In genomic region chr1:201169971-201170532, GRCh38 we compare ENCODE assay signal across 8 cellular contexts. TPM values are rescaled to one million over a fixed set of nuclear protein-coding genes. Genes with fewer than 3 reads are reported as not detected.
A peak's percentile ranks its signal among the peaks of the same experiment; 100 is the strongest.
DNase-seq lines count a peak whose midpoint lies in the region; ATAC-seq and TF ChIP-seq lines count a peak whose summit lies in the region.

No MANE protein-coding gene starts in this region.

- H3K27ac Mint-ChIP-seq in effector memory CD8-positive, alpha-beta T cell = peak overlapping the region; percentile 84 to 93
- no peak overlapping the region for H3K27ac Mint-ChIP-seq in neural progenitor cell

- H3K27me3 Mint-ChIP-seq in effector memory CD8-positive, alpha-beta T cell = no peaks in the 10 kb centered on the region
- H3K27me3 Mint-ChIP-seq in neural progenitor cell (ENCODE audit: insufficient read depth, low read depth) = peaks cover 9% of the 10 kb centered on the region

- no peaks in the 10 kb centered on the region for H3K9me2 ChIP-seq in OCI-LY1 (ENCODE audit: low read depth, low read length)

- H3K36me3 ChIP-seq in BE2C (no peaks in the 10 kb centered on the region), OCI-LY1 (ENCODE audit: insufficient read depth, low read length) (no peaks in the 10 kb centered on the region), neural progenitor cell (no peaks in the 10 kb centered on the region)

- H3K27me3 ChIP-seq in BE2C (no peaks in the 10 kb centered on the region), OCI-LY1 (ENCODE audit: insufficient read depth, low read length) (peaks cover 9% of the 10 kb centered on the region), neural progenitor cell (peaks cover 27% of the 10 kb centered on the region)

- H3K4me2 ChIP-seq in OCI-LY1 (ENCODE audit: low read length) = peak overlapping the region; percentile 94
- peak overlapping the region; percentile 91 for H3K4me2 ChIP-seq in neural progenitor cell

- H3K4me3 ChIP-seq in BE2C (ENCODE audit: low read depth, low read length) (peak overlapping the region; percentile 82), OCI-LY1 (ENCODE audit: low read depth, low read length, poor library complexity, severe bottlenecking) (peak overlapping the region; percentile 61), neural progenitor cell (no peak overlapping the region)

- H3K9ac ChIP-seq in OCI-LY1 (ENCODE audit: low read length) (no peak overlapping the region), neural progenitor cell (no peak overlapping the region)

- H2AFZ ChIP-seq in OCI-LY1 (ENCODE audit: low read length) (no peak overlapping the region), neural progenitor cell (replicated peaks) (no peak overlapping the region)

- H3K4me3 Mint-ChIP-seq in effector memory CD8-positive, alpha-beta T cell = peak overlapping the region; percentile 87 to 89
- H3K4me3 Mint-ChIP-seq in neural progenitor cell = peak overlapping the region; percentile 78

- no peaks in the 10 kb centered on the region for H3K9me3 Mint-ChIP-seq in effector memory CD8-positive, alpha-beta T cell
- no peaks in the 10 kb centered on the region for H3K9me3 Mint-ChIP-seq in neural progenitor cell

- peaks cover 10 to 12% of the 10 kb centered on the region in 2 donors for H3K4me1 Mint-ChIP-seq in effector memory CD8-positive, alpha-beta T cell (ENCODE audit: low read depth in 2 of 2)
- H3K4me1 Mint-ChIP-seq in neural progenitor cell = peaks cover 17% of the 10 kb centered on the region

- TF ChIP-seq CTCF in BE2C (IDR thresholded peaks at IDR 0.05; ENCODE audit: low read depth, low read length) (no peak), OCI-LY1 (IDR thresholded peaks at IDR 0.05; ENCODE audit: low read length) (no peak), neural progenitor cell (IDR thresholded peaks at IDR 0.05) (no peak)

- no peaks in the 10 kb centered on the region for H3K9me3 ChIP-seq in BE2C
- no peaks in the 10 kb centered on the region for H3K9me3 ChIP-seq in OCI-LY1 (ENCODE audit: low read length)
- no peaks in the 10 kb centered on the region for H3K9me3 ChIP-seq in neural progenitor cell (ENCODE audit: low read depth)

- H3K4me1 ChIP-seq in BE2C = 0 out of 2 replicates have a peak, but pooled peaks cover 2% of the 10 kb centered on the region
- H3K4me1 ChIP-seq in OCI-LY1 (ENCODE audit: insufficient read depth, low read length, severe bottlenecking) = peaks cover 17% of the 10 kb centered on the region
- H3K4me1 ChIP-seq in neural progenitor cell = no peaks in the 10 kb centered on the region

- H3F3A ChIP-seq in OCI-LY1 (ENCODE audit: insufficient read depth, low read length) = no peaks in the 10 kb centered on the region
- peaks cover 18% of the 10 kb centered on the region for H3F3A ChIP-seq in neural progenitor cell (ENCODE audit: low read depth)

- peaks cover 5% of the 10 kb centered on the region for H3K36me3 Mint-ChIP-seq in effector memory CD8-positive, alpha-beta T cell (ENCODE audit: insufficient read depth)
- no peaks in the 10 kb centered on the region for H3K36me3 Mint-ChIP-seq in neural progenitor cell

- H3K79me2 ChIP-seq in OCI-LY1 (ENCODE audit: insufficient read depth, low read length) (no peaks in the 10 kb centered on the region), neural progenitor cell (ENCODE audit: low read depth) (no peaks in the 10 kb centered on the region)

- no peak for ATAC-seq in effector memory CD8-positive, alpha-beta T cell (replicated peaks)
- ATAC-seq in HG02870 (IDR thresholded peaks at IDR 0.05; ENCODE audit: unreplicated experiment) = no peak
- ATAC-seq in GM18502 (IDR thresholded peaks at IDR 0.05; ENCODE audit: poor library complexity, unreplicated experiment) = no peak

- H3K27ac ChIP-seq in OCI-LY1 (ENCODE audit: low read depth, low read length, poor library complexity, severe bottlenecking) (no peak overlapping the region), neural progenitor cell (no peak overlapping the region)

- H4K20me1 ChIP-seq in OCI-LY1 (ENCODE audit: insufficient read depth, low read length) = no peaks in the 10 kb centered on the region
- no peaks in the 10 kb centered on the region for H4K20me1 ChIP-seq in neural progenitor cell (ENCODE audit: low read depth)

- no peak for DNase-seq in BE2C
- DNase-seq in effector memory CD8-positive, alpha-beta T cell = no peak
- no peak for DNase-seq in neural progenitor cell (ENCODE audit: low spot score)
- DNase-seq in amniotic stem cell (lab: John Stamatoyannopoulos, UW) = no peak
- no peak for DNase-seq in GDM1 (lab: John Stamatoyannopoulos, UW)

RNA-seq across cellular contexts. Expression of gene TMEM9, which starts 15.8 kb away (rescaled TPM):
- polyA plus RNA-seq in BE2C (2012; ENCODE audit: insufficient read depth, insufficient read length, low read depth) = 164 TPM
- 109 and 187 TPM in 2 replicates for total RNA-seq in neural progenitor cell (ENCODE audit: low replicate concordance)

RNA-seq across cellular contexts. Expression of gene IGFN1, which starts 20.6 kb away (rescaled TPM):
- 0.43 TPM for polyA plus RNA-seq in BE2C (2012; ENCODE audit: insufficient read depth, insufficient read length, low read depth)
- total RNA-seq in neural progenitor cell (ENCODE audit: low replicate concordance) = 0.15 TPM in 1 of 2 replicates, not detected in the other

RNA-seq across cellular contexts. Expression of gene ASCL5, which starts 43.1 kb away (rescaled TPM):
- 0.42 TPM for polyA plus RNA-seq in BE2C (2012; ENCODE audit: insufficient read depth, insufficient read length, low read depth)
- total RNA-seq in neural progenitor cell (ENCODE audit: low replicate concordance) = not detected in 2 replicates

RNA-seq across cellular contexts. Expression of gene CACNA1S, which starts 57.8 kb away (rescaled TPM):
- polyA plus RNA-seq in BE2C (2012; ENCODE audit: insufficient read depth, insufficient read length, low read depth) = not detected
- total RNA-seq in neural progenitor cell (ENCODE audit: low replicate concordance) = 0.11 and 0.12 TPM in 2 replicates
